Comparison of ENCODE assay signal across 8 cellular contexts in genomic region chr15:69414702-69415161, GRCh38. TPM values are rescaled to one million over a fixed set of nuclear protein-coding genes. Genes with fewer than 3 reads are reported as not detected.
DNase-seq lines count a peak whose midpoint lies in the region; TF ChIP-seq lines count a peak whose summit lies in the region.

No MANE protein-coding gene starts in this region.

- peak overlapping the region; percentile 89 for H3K4me3 Mint-ChIP-seq in activated CD4-positive, alpha-beta T cell treated with anti-CD3 and anti-CD28 coated beads, Interleukin-2, amount 10 ng/mL, durations not matched to agents 24 days and 14 days
- H3K4me3 Mint-ChIP-seq in H9 = peak overlapping the region; percentile 88 to 91

- no peak overlapping the region for H2AK5ac ChIP-seq in H9 (ENCODE audit: insufficient read length, low read length)

- H3K4me1 ChIP-seq in H9 (ENCODE audit: insufficient read depth, low read length) (no peaks in the 10 kb centered on the region), parathyroid adenoma (no peaks in the 10 kb centered on the region)

- no peak overlapping the region for H2BK120ac ChIP-seq in H9 (ENCODE audit: low read depth, low read length, poor library complexity, severe bottlenecking)

- peak overlapping the region; percentile 55 for H3K27ac Mint-ChIP-seq in activated CD4-positive, alpha-beta T cell treated with anti-CD3 and anti-CD28 coated beads, Interleukin-2, amount 10 ng/mL, durations not matched to agents 24 days and 14 days
- H3K27ac Mint-ChIP-seq in H9 = peak overlapping the region; percentile 42 to 83 (median 72); a peak in 5 of 7 replicates

- H3K36me3 Mint-ChIP-seq in activated CD4-positive, alpha-beta T cell treated with anti-CD3 and anti-CD28 coated beads, Interleukin-2, amount 10 ng/mL, durations not matched to agents 24 days and 14 days (ENCODE audit: low read depth) = peaks cover 18% of the 10 kb centered on the region
- peaks cover 18 to 30% (median 28%) of the 10 kb centered on the region in 3 experiments for H3K36me3 Mint-ChIP-seq in H9 (ENCODE audit: insufficient read depth in 1 of 3, low read depth in 3 of 3)

- no peak overlapping the region for H2BK15ac ChIP-seq in H9 (ENCODE audit: low read depth, low read length)

- peaks cover 38% of the 10 kb centered on the region for H3K4me1 Mint-ChIP-seq in activated CD4-positive, alpha-beta T cell treated with anti-CD3 and anti-CD28 coated beads, Interleukin-2, amount 10 ng/mL, durations not matched to agents 24 days and 14 days
- H3K4me1 Mint-ChIP-seq in H9 = peaks cover 9 to 15% of the 10 kb centered on the region in 2 experiments

- H2BK12ac ChIP-seq in H9 (ENCODE audit: insufficient read length, low read depth, low read length) = no peak overlapping the region

- H3K56ac ChIP-seq in H9 (ENCODE audit: insufficient read length, low read depth, low read length) = no peak overlapping the region

- intact Hi-C loops in activated CD4-positive, alpha-beta T cell treated with anti-CD3 and anti-CD28 coated beads, Interleukin-2, amount 10 ng/mL, durations not matched to agents 24 days and 14 days (cut with micrococcal nuclease) = loop anchor here (1.0 to 5.0 kb wide), 2 partner anchors 38 to 252 kb away; partner anchors contain the start of genes GLCE and RPLP1

- H3K4me3 ChIP-seq in parathyroid adenoma (ENCODE audit: low read depth, low read length) = peak overlapping the region; percentile 56

- H3K79me1 ChIP-seq in H9 (ENCODE audit: insufficient read depth, low read depth, low read length, poor library complexity, severe bottlenecking) = peaks cover 3% of the 10 kb centered on the region

- no peaks in the 10 kb centered on the region for H4K20me1 ChIP-seq in H9 (ENCODE audit: control insufficient read depth, insufficient read depth, insufficient read length)

- H3K23ac ChIP-seq in H9 (ENCODE audit: insufficient read length, low read depth, low read length) = no peak overlapping the region

- no peaks in the 10 kb centered on the region for H3K23me2 ChIP-seq in H9 (ENCODE audit: insufficient read length, low read depth, low read length, poor library complexity, severe bottlenecking)

- no peaks in the 10 kb centered on the region for H3K9me3 Mint-ChIP-seq in activated CD4-positive, alpha-beta T cell treated with anti-CD3 and anti-CD28 coated beads, Interleukin-2, amount 10 ng/mL, durations not matched to agents 24 days and 14 days
- H3K9me3 Mint-ChIP-seq in H9 = no peaks in the 10 kb centered on the region; a peak in 1 of 5 replicates

- no peak overlapping the region for H2BK20ac ChIP-seq in H9 (ENCODE audit: low read depth, low read length, poor library complexity, severe bottlenecking)

- no peak overlapping the region for H4K8ac ChIP-seq in H9 (replicated peaks; ENCODE audit: insufficient read length, low read depth, low read length)

- H3K14ac ChIP-seq in H9 (ENCODE audit: insufficient read depth, low read length) = peak overlapping the region; percentile 21

- H3K79me2 ChIP-seq in H9 (ENCODE audit: insufficient read depth, low read length) = peaks cover 10% of the 10 kb centered on the region; the same call in 1 of the 2 replicates
- H3K79me2 ChIP-seq in parathyroid adenoma = no peaks in the 10 kb centered on the region

- H3K27me3 ChIP-seq in H9 (ENCODE audit: insufficient read depth, low read length) (no peaks in the 10 kb centered on the region), parathyroid adenoma (ENCODE audit: control insufficient read depth, insufficient read depth, low read length) (no peaks in the 10 kb centered on the region)

- no peaks in the 10 kb centered on the region for H3K9me3 ChIP-seq in H9 (ENCODE audit: control insufficient read depth, low read depth, low read length)
- no peaks in the 10 kb centered on the region for H3K9me3 ChIP-seq in parathyroid adenoma (ENCODE audit: control insufficient read depth, low read length)

- H2BK5ac ChIP-seq in H9 (ENCODE audit: insufficient read length, low read length) = no peak overlapping the region

- WGBS in H9 (ENCODE audit: extremely low coverage, insufficient read length, low lambda C conversion rate) = no CpG with 5 or more reads among the region's 29 CpGs

- no peak overlapping the region for H3K27ac ChIP-seq in H9 (ENCODE audit: insufficient read length, low read depth, low read length)
- H3K27ac ChIP-seq in parathyroid adenoma = no peak overlapping the region

- DNase-seq in activated CD4-positive, alpha-beta T cell treated with anti-CD3 and anti-CD28 coated beads, Interleukin-2, amount 10 ng/mL, durations not matched to agents 24 days and 14 days = peak; percentile 77
- no peak for DNase-seq in activated CD4-positive, alpha-beta T cell treated with anti-CD3 and anti-CD28 coated beads, Interleukin-2, amount 50 U/mL, for 1 hour
- DNase-seq in H9 (peak; percentile 47), Kasumi-1 (lab: John Stamatoyannopoulos, UW) (peak; percentile 39 to 51), glomerular endothelial cell (ENCODE audit: extremely low read depth, low read depth, low spot score) (peak; percentile 52), cortex of kidney (lab: John Stamatoyannopoulos, UW) (no peak)
- DNase-seq in activated CD8-positive, alpha-beta memory T cell treated with anti-CD3 and anti-CD28 coated beads, Interleukin-2, amount 50 U/mL, for 48 hours = peak; percentile 69

- no peak overlapping the region for H4K5ac ChIP-seq in H9 (ENCODE audit: insufficient read length, low read depth, low read length)

- no peak overlapping the region for H3T11ph ChIP-seq in H9 (ENCODE audit: low read length)

- H3K9ac ChIP-seq in H9 (ENCODE audit: extremely low read depth, insufficient read length, low read length) (peak overlapping the region; percentile 74), parathyroid adenoma (no peak overlapping the region)

- H4K91ac ChIP-seq in H9 (ENCODE audit: insufficient read length, low read depth, low read length) = no peak overlapping the region

- H3K36me3 ChIP-seq in parathyroid adenoma (ENCODE audit: control insufficient read depth, insufficient read depth, low read length) = no peaks in the 10 kb centered on the region

- H3K27me3 Mint-ChIP-seq in activated CD4-positive, alpha-beta T cell treated with anti-CD3 and anti-CD28 coated beads, Interleukin-2, amount 10 ng/mL, durations not matched to agents 24 days and 14 days = no peaks in the 10 kb centered on the region
- H3K27me3 Mint-ChIP-seq in H9 (ENCODE audit: low read depth) = no peaks in the 10 kb centered on the region

- H3K4ac ChIP-seq in H9 (ENCODE audit: low read depth, low read length) = no peak overlapping the region

- H3K18ac ChIP-seq in H9 (ENCODE audit: insufficient read length, low read depth, low read length) = peak overlapping the region; percentile 14

- H3K4me2 ChIP-seq in H9 (ENCODE audit: insufficient read depth, insufficient read length, low read length) (peak overlapping the region; percentile 46), parathyroid adenoma (ENCODE audit: low read length) (peak overlapping the region; percentile 96)

- TF ChIP-seq CTCF in H9 (conservative IDR thresholded peaks at IDR 0.05) = no peak
- TF ChIP-seq CTCF in parathyroid adenoma (IDR thresholded peaks at IDR 0.05) = no peak

- H2AFZ ChIP-seq in H9 (ENCODE audit: low read length) (no peak overlapping the region), parathyroid adenoma (peak overlapping the region; percentile 80)

RNA-seq across cellular contexts. Expression of gene KIF23, which starts 0.6 kb away (rescaled TPM):
- total RNA-seq in activated CD4-positive, alpha-beta T cell treated with anti-CD3 and anti-CD28 coated beads, Interleukin-2, amount 10 ng/mL, durations not matched to agents 24 days and 14 days = 36.0 and 40.0 TPM in 2 replicates
- total RNA-seq in H9 (2021) (55.4 and 57.2 TPM in 2 replicates), glomerular endothelial cell (9.2 and 19.7 TPM in 2 replicates)

RNA-seq across cellular contexts. Expression of gene RPLP1, which starts 37.9 kb away (rescaled TPM):
- 1,827 and 1,829 TPM in 2 replicates for total RNA-seq in activated CD4-positive, alpha-beta T cell treated with anti-CD3 and anti-CD28 coated beads, Interleukin-2, amount 10 ng/mL, durations not matched to agents 24 days and 14 days
- total RNA-seq in H9 (2021) = 1,715 and 1,872 TPM in 2 replicates
- 428 and 656 TPM in 2 replicates for total RNA-seq in glomerular endothelial cell

Comparison
In these comparisons a context has a peak if more than half of its experiments do, and no peak if none do; other contexts are left out.
1. DNase-seq: peak in activated CD4-positive, alpha-beta T cell treated with anti-CD3 and anti-CD28 coated beads, Interleukin-2, amount 10 ng/mL, durations not matched to agents 24 days and 14 days (single experiment), H9 (single experiment), Kasumi-1 (2 of 2), activated CD8-positive, alpha-beta memory T cell treated with anti-CD3 and anti-CD28 coated beads, Interleukin-2, amount 50 U/mL, for 48 hours (single experiment) and glomerular endothelial cell (single experiment); none in activated CD4-positive, alpha-beta T cell treated with anti-CD3 and anti-CD28 coated beads, Interleukin-2, amount 50 U/mL, for 1 hour (single experiment) and cortex of kidney (single experiment).